27 cellular contexts compared by ENCODE assay signal in the genomic region with DNA sequence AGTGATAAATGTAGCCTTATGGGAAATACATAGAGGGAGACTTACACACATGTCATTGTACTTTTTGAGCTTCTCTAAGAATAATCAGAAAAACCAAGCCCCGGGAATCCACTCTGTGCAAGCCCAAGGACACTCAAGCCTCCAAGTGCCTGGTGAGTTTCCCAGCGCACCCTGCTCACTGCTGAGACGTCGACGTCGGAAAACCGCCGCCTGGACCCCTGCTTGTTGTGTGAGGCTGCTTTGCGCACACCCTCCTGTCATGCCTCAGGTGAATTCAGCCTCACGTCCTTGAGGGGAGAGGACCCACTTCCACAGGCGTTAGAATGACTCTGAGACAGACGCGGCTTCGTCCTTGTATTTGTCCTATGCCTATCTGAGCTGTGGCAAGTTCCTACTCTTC.
DNase-seq lines count a peak whose midpoint lies in the region; ATAC-seq, FAIRE-seq and TF ChIP-seq lines count a peak whose summit lies in the region.
"Had no signal": no experiment of that assay in that cellular context is flagged by ENCODE, and none has a peak within 500 bp of the region (broad histone marks: within the 10 kb centered on the region; RNA-seq: fewer than 3 reads in every experiment).

No MANE protein-coding gene starts in this region.

- no peaks in the 10 kb centered on the region for H3K4me1 Mint-ChIP-seq in H9
- H3K4me1 Mint-ChIP-seq: CD14-positive monocyte had no signal

- H2AK5ac ChIP-seq in H9 (ENCODE audit: insufficient read length, low read length) = no peak overlapping the region
- no peak overlapping the region for H2AK5ac ChIP-seq in trophoblast cell (ENCODE audit: low read length)

- H3K9ac ChIP-seq in H9 (ENCODE audit: extremely low read depth, insufficient read length, low read length) (no peak overlapping the region), kidney (ENCODE audit: low read length in 2 of 2) (no peak overlapping the region), trophoblast cell (ENCODE audit: low read length) (no peak overlapping the region)
- H3K9ac ChIP-seq: BLaER1 had no signal

- no CpG with 5 or more reads among the region's 14 CpGs for WGBS in H9 (ENCODE audit: extremely low coverage, insufficient read length, low lambda C conversion rate)
- no CpG with 5 or more reads among the region's 14 CpGs for WGBS in trophoblast cell (ENCODE audit: extremely low coverage, insufficient coverage, insufficient read length)

- ATAC-seq in GM18868 (IDR thresholded peaks at IDR 0.05; ENCODE audit: unreplicated experiment) (no peak), HG03097 (IDR thresholded peaks at IDR 0.05; ENCODE audit: low FRiP score, unreplicated experiment) (no peak)
- ATAC-seq: GM12878 had no signal

- no peak overlapping the region for H4K5ac ChIP-seq in H9 (ENCODE audit: insufficient read length, low read depth, low read length)

- H4K8ac ChIP-seq in H9 (replicated peaks; ENCODE audit: insufficient read length, low read depth, low read length) (no peak overlapping the region), trophoblast cell (ENCODE audit: low read depth, low read length) (no peak overlapping the region)

- no peaks in the 10 kb centered on the region for H3K27me3 ChIP-seq in H9 (ENCODE audit: insufficient read depth, low read length)
- H3K27me3 ChIP-seq in trophoblast cell (ENCODE audit: insufficient read depth, low read length) = no peaks in the 10 kb centered on the region
- H3K27me3 ChIP-seq: BE2C, BLaER1 had no signal

- H2BK120ac ChIP-seq in H9 (ENCODE audit: low read depth, low read length, poor library complexity, severe bottlenecking) (no peak overlapping the region), trophoblast cell (ENCODE audit: insufficient read depth, low read length, poor library complexity) (peak overlapping the region; percentile 20)

- H4K12ac ChIP-seq in trophoblast cell (ENCODE audit: low read depth, low read length) = no peak overlapping the region

- intact Hi-C loops in kidney (cut with DNase I) = no loop called here

- no peaks in the 10 kb centered on the region for H3K36me3 Mint-ChIP-seq in H9 (ENCODE audit: insufficient read depth in 1 of 3, low read depth in 3 of 3)
- H3K36me3 Mint-ChIP-seq: CD14-positive monocyte; CD4-positive, alpha-beta memory T cell; CD4-positive, CD25-positive, alpha-beta regulatory T cell; CD8-positive, alpha-beta memory T cell had no signal

- no peak overlapping the region for H3K4me2 ChIP-seq in H9 (ENCODE audit: insufficient read depth, insufficient read length, low read length)
- H3K4me2 ChIP-seq in trophoblast cell (ENCODE audit: low read length) = no peak overlapping the region
- H3K4me2 ChIP-seq: BLaER1 had no signal

- H3K9me3 Mint-ChIP-seq in H9 = no peaks in the 10 kb centered on the region; a peak in 1 of 5 replicates
- H3K9me3 Mint-ChIP-seq: CD4-positive, alpha-beta memory T cell had no signal

- H3K23me2 ChIP-seq in H9 (ENCODE audit: insufficient read length, low read depth, low read length, poor library complexity, severe bottlenecking) = no peaks in the 10 kb centered on the region

- H3K79me2 ChIP-seq in H9 (ENCODE audit: insufficient read depth, low read length) (no peaks in the 10 kb centered on the region), trophoblast cell (ENCODE audit: control insufficient read depth, insufficient read depth, low read length, poor library complexity) (no peaks in the 10 kb centered on the region)

- H2BK5ac ChIP-seq in H9 (ENCODE audit: insufficient read length, low read length) = no peak overlapping the region
- H2BK5ac ChIP-seq in trophoblast cell (ENCODE audit: low read depth, low read length, poor library complexity) = no peak overlapping the region

- no peak for DNase-seq in H9
- peak; percentile 48 for DNase-seq in kidney
- DNase-seq in trophoblast cell = no peak
- DNase-seq: 8988T; ACHN; BE2C; C1 segment of cervical spinal cord; CD4-positive, alpha-beta memory T cell; CD4-positive, CD25-positive, alpha-beta regulatory T cell; CD8-positive, alpha-beta memory T cell; COR-L47; DMS 273 treated with DMSO at 0.1 percent for 48 hours; DMS153; DMS53; DMS79; DND-41; EL; GDM1 had no signal

- H3K14ac ChIP-seq in H9 (ENCODE audit: insufficient read depth, low read length) (0 out of 2 replicates have a peak overlapping the region, but pooled peaks have one; percentile 24), trophoblast cell (ENCODE audit: low read length) (no peak overlapping the region)

- H3K9me3 ChIP-seq in H9 (ENCODE audit: control insufficient read depth, low read depth, low read length) (no peaks in the 10 kb centered on the region), kidney (ENCODE audit: control insufficient read depth in 1 of 2, low read length in 2 of 2) (no peaks in the 10 kb centered on the region), trophoblast cell (ENCODE audit: insufficient read depth, low read depth, low read length) (no peaks in the 10 kb centered on the region)
- H3K9me3 ChIP-seq: BE2C, BLaER1 had no signal

- H3K27me3 Mint-ChIP-seq in H9 (ENCODE audit: low read depth) = no peaks in the 10 kb centered on the region; the same call in 1 of the 2 replicates
- H3K27me3 Mint-ChIP-seq: CD4-positive, alpha-beta memory T cell had no signal

- H3K27ac ChIP-seq in H9 (ENCODE audit: insufficient read length, low read depth, low read length) (no peak overlapping the region), kidney (ENCODE audit: low read depth in 2 of 2, low read length in 2 of 2) (no peak overlapping the region), trophoblast cell (ENCODE audit: low read depth, low read length) (no peak overlapping the region)
- H3K27ac ChIP-seq: BLaER1 had no signal

- H3K27ac Mint-ChIP-seq in H9 = no peak overlapping the region
- H3K27ac Mint-ChIP-seq: CD14-positive monocyte; CD4-positive, alpha-beta memory T cell; CD4-positive, CD25-positive, alpha-beta regulatory T cell; CD8-positive, alpha-beta memory T cell had no signal

- no peak overlapping the region for H3T11ph ChIP-seq in H9 (ENCODE audit: low read length)

- no peaks in the 10 kb centered on the region for H4K20me1 ChIP-seq in H9 (ENCODE audit: control insufficient read depth, insufficient read depth, insufficient read length)
- H4K20me1 ChIP-seq: BLaER1 had no signal

- no peak overlapping the region for H3K18ac ChIP-seq in H9 (ENCODE audit: insufficient read length, low read depth, low read length)
- no peak overlapping the region for H3K18ac ChIP-seq in trophoblast cell (ENCODE audit: low read length)

- no peak overlapping the region for H2BK15ac ChIP-seq in H9 (ENCODE audit: low read depth, low read length)

- H4K91ac ChIP-seq in H9 (ENCODE audit: insufficient read length, low read depth, low read length) (no peak overlapping the region), trophoblast cell (ENCODE audit: low read depth, low read length) (peak overlapping the region; percentile 35)

- H3K36me3 ChIP-seq in kidney (ENCODE audit: control insufficient read depth in 1 of 2, insufficient read depth in 2 of 2, low read length in 2 of 2) (no peaks in the 10 kb centered on the region), trophoblast cell (ENCODE audit: control insufficient read depth in 1 of 2, insufficient read depth in 2 of 2, low read length in 2 of 2) (no peaks in the 10 kb centered on the region)
- H3K36me3 ChIP-seq: BE2C, BLaER1 had no signal

- H3K79me1 ChIP-seq in H9 (ENCODE audit: insufficient read depth, low read depth, low read length, poor library complexity, severe bottlenecking) = no peaks in the 10 kb centered on the region
- no peaks in the 10 kb centered on the region for H3K79me1 ChIP-seq in trophoblast cell (ENCODE audit: low read length)

- no peak overlapping the region for H3K4me3 Mint-ChIP-seq in H9
- H3K4me3 Mint-ChIP-seq: CD14-positive monocyte; CD4-positive, alpha-beta memory T cell; CD4-positive, CD25-positive, alpha-beta regulatory T cell; CD8-positive, alpha-beta memory T cell had no signal

- H2BK20ac ChIP-seq in H9 (ENCODE audit: low read depth, low read length, poor library complexity, severe bottlenecking) = no peak overlapping the region

- no peak for FAIRE-seq in kidney (lab: Jason Lieb, UNC)
- FAIRE-seq: A204.1, GM12878, GM12892, GM18507, GM19239 had no signal

- H2BK12ac ChIP-seq in H9 (ENCODE audit: insufficient read length, low read depth, low read length) = no peak overlapping the region
- no peak overlapping the region for H2BK12ac ChIP-seq in trophoblast cell (ENCODE audit: low read length)

- H3K4me1 ChIP-seq in H9 (ENCODE audit: insufficient read depth, low read length) = no peaks in the 10 kb centered on the region
- H3K4me1 ChIP-seq in kidney (ENCODE audit: control insufficient read depth in 1 of 2, insufficient read depth in 1 of 2, low read depth in 1 of 2, low read length in 2 of 2) = no peaks in the 10 kb centered on the region
- H3K4me1 ChIP-seq in trophoblast cell (ENCODE audit: control insufficient read depth in 1 of 2, insufficient read depth in 2 of 2, low read length in 2 of 2) = peaks cover 0 to 2% of the 10 kb centered on the region in 2 experiments
- H3K4me1 ChIP-seq: BE2C, BLaER1 had no signal

- H2AFZ ChIP-seq in H9 (ENCODE audit: low read length) = no peak overlapping the region
- no peak overlapping the region for H2AFZ ChIP-seq in trophoblast cell (ENCODE audit: insufficient read depth, low read length, poor library complexity)

- H3K4me3 ChIP-seq in kidney (ENCODE audit: low read length in 2 of 2) = no peak overlapping the region
- H3K4me3 ChIP-seq in trophoblast cell (ENCODE audit: low read depth, low read length) = no peak overlapping the region
- H3K4me3 ChIP-seq: BLaER1, GM12878 had no signal

- TF ChIP-seq CTCF in H9 (conservative IDR thresholded peaks at IDR 0.05) = no peak
- TF ChIP-seq CTCF in kidney (IDR thresholded peaks at IDR 0.05; ENCODE audit: borderline replicate concordance, extremely low read depth, insufficient read depth) = no peak

- H3K4ac ChIP-seq in H9 (ENCODE audit: low read depth, low read length) (no peak overlapping the region), trophoblast cell (ENCODE audit: low read depth, low read length) (no peak overlapping the region)

- H3K23ac ChIP-seq in H9 (ENCODE audit: insufficient read length, low read depth, low read length) (no peak overlapping the region), trophoblast cell (ENCODE audit: low read length) (no peak overlapping the region)

- H3K56ac ChIP-seq in H9 (ENCODE audit: insufficient read length, low read depth, low read length) = no peak overlapping the region
